ENCODE assay signal across 10 cellular contexts in the genomic region with DNA sequence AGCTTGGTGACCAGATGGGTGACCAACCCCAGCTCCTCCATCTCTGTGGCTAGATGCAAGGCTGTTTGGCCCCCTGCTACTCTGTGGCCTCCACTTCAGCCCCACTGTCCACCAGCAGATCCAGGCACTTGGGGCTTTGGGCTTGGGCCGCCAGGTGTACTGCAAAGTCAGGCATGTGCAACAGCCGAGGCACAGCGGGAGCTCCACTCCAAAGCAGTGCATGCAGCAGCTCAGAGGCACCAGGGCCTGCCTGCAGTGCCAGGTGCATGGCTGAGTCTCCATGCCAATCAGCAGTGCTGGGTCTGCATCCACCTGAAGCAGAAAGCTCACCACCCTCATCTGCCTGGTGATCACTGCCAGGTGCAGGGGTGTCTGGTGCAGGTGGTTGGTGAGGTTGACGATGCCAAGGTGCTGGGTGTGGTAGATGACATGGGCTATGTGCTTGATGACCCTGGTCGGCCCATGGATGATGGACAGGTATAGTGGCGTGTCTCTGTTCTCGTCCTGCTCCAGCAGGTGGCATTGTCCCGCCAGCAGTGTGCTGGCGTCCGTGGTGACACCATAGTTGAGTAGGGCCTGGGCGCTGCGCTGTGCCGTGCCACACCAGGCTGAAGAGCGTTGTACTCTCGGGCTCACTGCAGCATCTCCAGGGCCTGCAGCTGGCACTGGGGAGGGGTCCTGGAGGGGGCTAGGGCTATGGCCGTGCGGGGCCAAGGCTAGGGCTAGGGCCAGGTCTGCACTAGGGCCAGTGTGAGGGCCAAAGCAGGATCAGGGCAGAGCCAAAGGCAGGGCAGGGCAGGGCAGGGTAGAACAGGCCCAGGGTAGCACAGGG. TPM values are rescaled to one million over a fixed set of nuclear protein-coding genes. Genes with fewer than 3 reads are reported as not detected.
DNase-seq lines count a peak whose midpoint lies in the region; ATAC-seq and TF ChIP-seq lines count a peak whose summit lies in the region.
"Had no signal": no experiment of that assay in that cellular context is flagged by ENCODE, and none has a peak within 500 bp of the region (broad histone marks: within the 10 kb centered on the region; RNA-seq: fewer than 3 reads in every experiment).

No MANE protein-coding gene starts in this region.

- dilution Hi-C loops in IMR-90 (cut with HindIII; ENCODE audit: low sequenced_read_pairs, unreplicated experiment): no loop called here

- H3K4me2 ChIP-seq in IMR-90 (ENCODE audit: low read depth, low read length): no peak overlapping the region

- peak overlapping the region; percentile 23 for H2AFZ ChIP-seq in IMR-90 (replicated peaks; ENCODE audit: low read length, poor library complexity)

- no peak overlapping the region for H2AK5ac ChIP-seq in IMR-90 (ENCODE audit: low read depth, low read length)

- TF ChIP-seq POLR2A in IMR-90 (IDR thresholded peaks at IDR 0.05; ENCODE audit: low read depth, low read length): no peak

- DNase-seq in ELR (ENCODE audit: low read depth) (peak; percentile 7), IMR-90 (no peak), SHP77 treated with DMSO at 0.1 percent for 48 hours (lab: John Stamatoyannopoulos, UW) (peak; percentile 8), left lung (peak in 1 of 2 donors; percentile 63), tibial artery (no peak), OCI-M2 (lab: John Stamatoyannopoulos, UW; ENCODE audit: unreplicated experiment) (no peak)
- no peak for DNase-seq in stimulated activated CD4-positive, alpha-beta T cell treated with anti-CD3 and anti-CD28 coated beads, Interleukin-4, amount 100 ng/mL, for 4 hours
- DNase-seq: lower lobe of right lung, NCI-H187 had no signal

- H3K36me3 ChIP-seq in IMR-90 (ENCODE audit: control insufficient read depth, insufficient read depth, low read length) (no peaks in the 10 kb centered on the region), left lung (no peaks in the 10 kb centered on the region), tibial artery (no peaks in the 10 kb centered on the region)
- H3K36me3 ChIP-seq: lower lobe of right lung had no signal

- no peak overlapping the region for H3K4me3 ChIP-seq in IMR-90 (ENCODE audit: insufficient read depth, low read depth, low read length)
- no peak overlapping the region for H3K4me3 ChIP-seq in left lung
- H3K4me3 ChIP-seq in tibial artery: no peak overlapping the region
- H3K4me3 ChIP-seq: lower lobe of right lung had no signal

- H3K4ac ChIP-seq in IMR-90 (ENCODE audit: low read depth, low read length): no peak overlapping the region

- H4K91ac ChIP-seq in IMR-90 (ENCODE audit: insufficient read depth, low read depth, low read length): no peak overlapping the region

- no peak for TF ChIP-seq RAD21 in IMR-90 (IDR thresholded peaks at IDR 0.05; ENCODE audit: low read length)

- ATAC-seq in IMR-90 (ENCODE audit: low read depth) (no peak), left lung (peak; percentile 79), GM21576 (IDR thresholded peaks at IDR 0.05; ENCODE audit: unreplicated experiment) (no peak)

- no peak overlapping the region for H2AK9ac ChIP-seq in IMR-90 (replicated peaks; ENCODE audit: low read depth, low read length, poor library complexity)

- intact Hi-C loops in IMR-90 (cut with micrococcal nuclease) (loop anchor here (10.0 kb wide), 1 partner anchor 142 kb away; no protein-coding TSS in a partner anchor), left lung (cut with DNase I) (no loop called here), tibial artery (cut with DNase I; ENCODE audit: low total_unique reads) (no loop called here)

- H3K27ac ChIP-seq in IMR-90 (ENCODE audit: insufficient read depth, low read length) (no peak overlapping the region), left lung (no peak overlapping the region), tibial artery (no peak overlapping the region)
- H3K27ac ChIP-seq: lower lobe of right lung had no signal

- H3K23ac ChIP-seq in IMR-90 (ENCODE audit: low read depth, low read length): no peak overlapping the region

- BruUV-seq in IMR-90 (replicated peaks; lab: Mats Ljungman, UMichigan): no TSS peak

- H2BK5ac ChIP-seq in IMR-90 (ENCODE audit: low read depth, low read length, poor library complexity, severe bottlenecking): no peak overlapping the region

- H3K27me3 ChIP-seq in IMR-90 (ENCODE audit: control insufficient read depth, insufficient read depth, low read length) (no peaks in the 10 kb centered on the region; the same call in 1 of the 2 replicates), left lung (no peaks in the 10 kb centered on the region), tibial artery (peaks cover 0 to 13% of the 10 kb centered on the region in 2 donors)

- no peak overlapping the region for H2BK120ac ChIP-seq in IMR-90 (ENCODE audit: low read depth, low read length)

- H4K5ac ChIP-seq in IMR-90 (ENCODE audit: low read depth, low read length): no peak overlapping the region

- POLR2A ChIA-PET in IMR-90 (lab: Charles Lee; ENCODE audit: unreplicated experiment): no interaction called here

- H4K20me1 ChIP-seq in IMR-90 (ENCODE audit: insufficient read depth, low read length): no peaks in the 10 kb centered on the region

- in situ Hi-C loops in IMR-90 (cut with MboI; ENCODE audit: low sequenced_read_pairs): no loop called here

- H4K8ac ChIP-seq in IMR-90 (ENCODE audit: low read depth in 2 of 2, low read length in 2 of 2): no peak overlapping the region

- H3K4me1 ChIP-seq in IMR-90 (ENCODE audit: control insufficient read depth, insufficient read depth, low read length) (no peaks in the 10 kb centered on the region), left lung (no peaks in the 10 kb centered on the region), tibial artery (no peaks in the 10 kb centered on the region)
- H3K4me1 ChIP-seq: lower lobe of right lung had no signal

- H3K18ac ChIP-seq in IMR-90 (ENCODE audit: low read depth, low read length): no peak overlapping the region

- no peaks in the 10 kb centered on the region for H3K9me1 ChIP-seq in IMR-90 (ENCODE audit: insufficient read depth, low read length)

- no peaks in the 10 kb centered on the region for H3K79me1 ChIP-seq in IMR-90 (ENCODE audit: low read depth in 1 of 2, low read length in 2 of 2)

- CTCF ChIA-PET in IMR-90 (lab: Yijun Ruan, JAX): no interaction called here

- no peak overlapping the region for H3K14ac ChIP-seq in IMR-90 (replicated peaks; ENCODE audit: low read depth, low read length)

- no peak overlapping the region for H2BK15ac ChIP-seq in IMR-90 (ENCODE audit: low read depth, low read length)

- H3K56ac ChIP-seq in IMR-90 (ENCODE audit: extremely low read depth, insufficient read depth, low read length): no peak overlapping the region

- WGBS in IMR-90 (ENCODE audit: extremely low coverage in 2 of 2, insufficient read length in 1 of 2), 2 experiments: 88% methylated on average over 17 of the region's 17 CpGs; no CpG with 5 or more reads in 1 of the 2 experiments

- no peak overlapping the region for H3K9ac ChIP-seq in IMR-90 (ENCODE audit: low read depth, low read length)

- H3K9me3 ChIP-seq in IMR-90 (ENCODE audit: control insufficient read depth, insufficient read depth, low read length) (0 out of 2 replicates have a peak, but pooled peaks cover 4% of the 10 kb centered on the region), left lung (no peaks in the 10 kb centered on the region), tibial artery (no peaks in the 10 kb centered on the region)
- H3K9me3 ChIP-seq: lower lobe of right lung had no signal

- H2BK20ac ChIP-seq in IMR-90 (ENCODE audit: low read depth, low read length): no peak overlapping the region

- TF ChIP-seq CTCF in IMR-90 (conservative IDR thresholded peaks at IDR 0.05; ENCODE audit: low read depth, low read length) (no peak), left lung (IDR thresholded peaks at IDR 0.05) (no peak), tibial artery (IDR thresholded peaks at IDR 0.05) (no peak)

TF ChIP-seq in IMR-90, 13 proteins besides CTCF, POLR2A, EP300 and RAD21:
- TF ChIP-seq NFE2L2 (IDR thresholded peaks at IDR 0.05; ENCODE audit: low read depth, low read length) (no peak), RCOR1 (IDR thresholded peaks at IDR 0.05; ENCODE audit: insufficient replicate concordance, low read length) (no peak), MAZ (IDR thresholded peaks at IDR 0.05; ENCODE audit: borderline replicate concordance, low read depth, low read length) (no peak), RFX5 (IDR thresholded peaks at IDR 0.05; ENCODE audit: low read depth, low read length) (no peak), CHD1 (IDR thresholded peaks at IDR 0.05; ENCODE audit: low read depth, low read length) (no peak), CEBPB (IDR thresholded peaks at IDR 0.05; ENCODE audit: low read depth, low read length) (no peak), ELK1 (IDR thresholded peaks at IDR 0.05; ENCODE audit: borderline replicate concordance, low read depth, low read length) (no peak), SMC3 (IDR thresholded peaks at IDR 0.05; ENCODE audit: low read depth, low read length) (no peak), BHLHE40 (IDR thresholded peaks at IDR 0.05; ENCODE audit: low read depth, low read length) (no peak), MAFK (IDR thresholded peaks at IDR 0.05; ENCODE audit: low read depth, low read length) (no peak), FOS (IDR thresholded peaks at IDR 0.05; ENCODE audit: low read depth, low read length) (no peak), MXI1 (IDR thresholded peaks at IDR 0.05; ENCODE audit: borderline replicate concordance, low read depth, low read length) (no peak)

RNA-seq across cellular contexts. Expression of gene ANKRD62, which starts 1.0 kb away (rescaled TPM):
- total RNA-seq in IMR-90 (2012; rRNA removed): not detected in 2 replicates
- polyA plus RNA-seq in IMR-90 (2012; rRNA removed): not detected in 2 replicates
- not detected in 2 replicates for polyA plus RNA-seq in IMR-90 (2012; cell fraction: cytosol; rRNA removed)
- polyA plus RNA-seq in IMR-90 (2012; cell fraction: nucleus; rRNA removed; ENCODE audit: low replicate concordance): not detected in 2 replicates
- under 1 TPM in 1 of 2 donors, not detected in 1; 0.20 TPM for total RNA-seq in left lung

Comparison
In these comparisons a context has a peak if more than half of its experiments do, and no peak if none do; other contexts are left out.
1. DNase-seq: peak in ELR (single experiment) and SHP77 treated with DMSO at 0.1 percent for 48 hours (single experiment); none in IMR-90 (single experiment), tibial artery (0 of 2), OCI-M2 (single experiment) and stimulated activated CD4-positive, alpha-beta T cell treated with anti-CD3 and anti-CD28 coated beads, Interleukin-4, amount 100 ng/mL, for 4 hours (0 of 2).